In genomic region chr2:27315122-27315521, GRCh38 we compare ENCODE assay signal across 38 cellular contexts. TPM values are rescaled to one million over a fixed set of nuclear protein-coding genes. Genes with fewer than 3 reads are reported as not detected.
"Had no signal": no experiment of that assay in that cellular context is flagged by ENCODE, and none has a peak within 500 bp of the region (broad histone marks: within the 10 kb centered on the region; RNA-seq: fewer than 3 reads in every experiment).

No MANE protein-coding gene starts in this region.

- H3K27me3 ChIP-seq: adrenal gland, body of pancreas, esophagus muscularis mucosa, foreskin keratinocyte, gastroesophageal sphincter had no signal

- H3K4me1 Mint-ChIP-seq: activated CD4-positive, alpha-beta T cell treated with anti-CD3 and anti-CD28 coated beads for 36 hours; activated CD4-positive, alpha-beta T cell treated with anti-CD3 and anti-CD28 coated beads, Interleukin-2, amount 10 ng/mL, durations not matched to agents 24 days and 14 days; activated CD8-positive, alpha-beta memory T cell treated with anti-CD3 and anti-CD28 coated beads, Interleukin-2, amount 10 ng/mL, durations not matched to agents 7 days and 5 days; activated naive CD4-positive, alpha-beta T cell treated with anti-CD3 and anti-CD28 coated beads, Interleukin-2, amount 50 U/mL, for 24 hours; activated naive CD8-positive, alpha-beta T cell treated with anti-CD3 and anti-CD28 coated beads for 36 hours; activated naive CD8-positive, alpha-beta T cell treated with anti-CD3 and anti-CD28 coated beads, Interleukin-2, amount 50 U/mL, for 24 hours; T-helper 17 cell had no signal

- H3K27me3 Mint-ChIP-seq: activated CD4-positive, alpha-beta memory T cell treated with anti-CD3 and anti-CD28 coated beads for 36 hours; activated CD4-positive, alpha-beta T cell treated with anti-CD3 and anti-CD28 coated beads for 36 hours; activated CD4-positive, alpha-beta T cell treated with anti-CD3 and anti-CD28 coated beads, Interleukin-2, amount 10 ng/mL, durations not matched to agents 24 days and 14 days; activated CD8-positive, alpha-beta memory T cell treated with anti-CD3 and anti-CD28 coated beads, Interleukin-2, amount 10 ng/mL, durations not matched to agents 7 days and 5 days; activated naive CD4-positive, alpha-beta T cell treated with anti-CD3 and anti-CD28 coated beads, Interleukin-2, amount 50 U/mL, for 24 hours; activated naive CD8-positive, alpha-beta T cell treated with anti-CD3 and anti-CD28 coated beads for 36 hours; activated naive CD8-positive, alpha-beta T cell treated with anti-CD3 and anti-CD28 coated beads, Interleukin-2, amount 50 U/mL, for 24 hours; effector memory CD8-positive, alpha-beta T cell; T-helper 17 cell had no signal

- H3K9me3 Mint-ChIP-seq: activated CD4-positive, alpha-beta memory T cell treated with anti-CD3 and anti-CD28 coated beads for 36 hours; activated CD4-positive, alpha-beta T cell treated with anti-CD3 and anti-CD28 coated beads, Interleukin-2, amount 10 ng/mL, durations not matched to agents 24 days and 14 days; activated naive CD4-positive, alpha-beta T cell treated with anti-CD3 and anti-CD28 coated beads for 36 hours; activated naive CD4-positive, alpha-beta T cell treated with anti-CD3 and anti-CD28 coated beads, Interleukin-2, amount 50 U/mL, for 24 hours; activated naive CD8-positive, alpha-beta T cell treated with anti-CD3 and anti-CD28 coated beads for 36 hours; activated naive CD8-positive, alpha-beta T cell treated with anti-CD3 and anti-CD28 coated beads, Interleukin-2, amount 50 U/mL, for 24 hours; activated T-helper 1 cell treated with anti-CD3 and anti-CD28 coated beads, Interleukin-12 subunit alpha, Interleukin-12 subunit beta, Interleukin-2, Interleukin-4 antibody, amounts not matched to agents 30 ng/mL and 10 ng/mL and 1 ng/mL, durations not matched to agents 14 hours and 24 hours and 36 hours; activated T-helper 2 cell treated with anti-CD3 and anti-CD28 coated beads, Interferon-gamma antibody, Interleukin-2, Interleukin-4, amounts not matched to agents 10 μg/mL and 5 μg/mL and 100 μg/mL, durations not matched to agents 14 hours and 24 hours and 36 hours; effector memory CD8-positive, alpha-beta T cell; T-helper 2 cell treated with Interferon-gamma antibody and Interleukin-4, amounts not matched to agents 5 μg/mL and 100 μg/mL, for 36 hours had no signal

- FAIRE-seq: colon had no signal

- H3K4me3 Mint-ChIP-seq: activated CD4-positive, alpha-beta memory T cell treated with anti-CD3 and anti-CD28 coated beads for 36 hours; activated CD4-positive, alpha-beta T cell treated with anti-CD3 and anti-CD28 coated beads for 36 hours; activated CD4-positive, alpha-beta T cell treated with anti-CD3 and anti-CD28 coated beads, Interleukin-2, amount 10 ng/mL, durations not matched to agents 24 days and 14 days; activated CD8-positive, alpha-beta memory T cell treated with anti-CD3 and anti-CD28 coated beads, Interleukin-2, amount 10 ng/mL, durations not matched to agents 7 days and 5 days; activated CD8-positive, alpha-beta T cell treated with anti-CD3 and anti-CD28 coated beads, Interleukin-2, amount 10 ng/mL, durations not matched to agents 7 days and 5 days; activated naive CD4-positive, alpha-beta T cell treated with anti-CD3 and anti-CD28 coated beads for 36 hours; activated naive CD4-positive, alpha-beta T cell treated with anti-CD3 and anti-CD28 coated beads, Interleukin-2, amount 50 U/mL, for 24 hours; activated naive CD8-positive, alpha-beta T cell treated with anti-CD3 and anti-CD28 coated beads for 36 hours; activated naive CD8-positive, alpha-beta T cell treated with anti-CD3 and anti-CD28 coated beads, Interleukin-2, amount 50 U/mL, for 24 hours; activated T-helper 1 cell treated with anti-CD3 and anti-CD28 coated beads, Interleukin-12 subunit alpha, Interleukin-12 subunit beta, Interleukin-2, Interleukin-4 antibody, amounts not matched to agents 30 ng/mL and 10 ng/mL and 1 ng/mL, durations not matched to agents 14 hours and 24 hours and 36 hours; effector memory CD8-positive, alpha-beta T cell; T-helper 17 cell; T-helper 2 cell treated with Interferon-gamma antibody and Interleukin-4, amounts not matched to agents 5 μg/mL and 100 μg/mL, for 36 hours had no signal

- H3K9me3 ChIP-seq: adrenal gland, body of pancreas, esophagus muscularis mucosa, gastroesophageal sphincter had no signal

- H3K36me3 ChIP-seq: adrenal gland, WERI-Rb-1 had no signal

- H3K27ac ChIP-seq: adrenal gland, body of pancreas, esophagus muscularis mucosa, foreskin keratinocyte, gastroesophageal sphincter, WERI-Rb-1 had no signal

- ATAC-seq: activated CD4-positive, alpha-beta T cell treated with anti-CD3 and anti-CD28 coated beads for 36 hours; activated CD8-positive, alpha-beta memory T cell treated with anti-CD3 and anti-CD28 coated beads, Interleukin-2, amount 10 ng/mL, durations not matched to agents 7 days and 5 days; activated CD8-positive, alpha-beta T cell treated with anti-CD3 and anti-CD28 coated beads, Interleukin-2, amount 10 ng/mL, durations not matched to agents 7 days and 5 days; activated naive CD8-positive, alpha-beta T cell treated with anti-CD3 and anti-CD28 coated beads, Interleukin-2, amount 50 U/mL, for 24 hours; body of pancreas; effector memory CD8-positive, alpha-beta T cell; foreskin keratinocyte; gastroesophageal sphincter; T-helper 17 cell had no signal

- H3K4me1 ChIP-seq: adrenal gland, esophagus muscularis mucosa, foreskin keratinocyte, gastroesophageal sphincter had no signal

- H3K27ac Mint-ChIP-seq: activated CD4-positive, alpha-beta memory T cell treated with anti-CD3 and anti-CD28 coated beads for 36 hours; activated CD4-positive, alpha-beta T cell treated with anti-CD3 and anti-CD28 coated beads for 36 hours; activated CD4-positive, alpha-beta T cell treated with anti-CD3 and anti-CD28 coated beads, Interleukin-2, amount 10 ng/mL, durations not matched to agents 24 days and 14 days; activated CD8-positive, alpha-beta memory T cell treated with anti-CD3 and anti-CD28 coated beads, Interleukin-2, amount 10 ng/mL, durations not matched to agents 7 days and 5 days; activated CD8-positive, alpha-beta T cell treated with anti-CD3 and anti-CD28 coated beads, Interleukin-2, amount 10 ng/mL, durations not matched to agents 7 days and 5 days; activated naive CD4-positive, alpha-beta T cell treated with anti-CD3 and anti-CD28 coated beads for 36 hours; activated naive CD4-positive, alpha-beta T cell treated with anti-CD3 and anti-CD28 coated beads, Interleukin-2, amount 50 U/mL, for 24 hours; activated naive CD8-positive, alpha-beta T cell treated with anti-CD3 and anti-CD28 coated beads for 36 hours; activated naive CD8-positive, alpha-beta T cell treated with anti-CD3 and anti-CD28 coated beads, Interleukin-2, amount 50 U/mL, for 24 hours; activated T-helper 1 cell treated with anti-CD3 and anti-CD28 coated beads, Interleukin-12 subunit alpha, Interleukin-12 subunit beta, Interleukin-2, Interleukin-4 antibody, amounts not matched to agents 30 ng/mL and 10 ng/mL and 1 ng/mL, durations not matched to agents 14 hours and 24 hours and 36 hours; activated T-helper 2 cell treated with anti-CD3 and anti-CD28 coated beads, Interferon-gamma antibody, Interleukin-2, Interleukin-4, amounts not matched to agents 10 μg/mL and 5 μg/mL and 100 μg/mL, durations not matched to agents 14 hours and 24 hours and 36 hours; effector memory CD8-positive, alpha-beta T cell; T-helper 17 cell; T-helper 2 cell treated with Interferon-gamma antibody and Interleukin-4, amounts not matched to agents 5 μg/mL and 100 μg/mL, for 36 hours had no signal

- H3K4me3 ChIP-seq: adrenal gland, body of pancreas, esophagus muscularis mucosa, gastroesophageal sphincter had no signal

- DNase-seq: activated CD4-positive, alpha-beta memory T cell treated with anti-CD3 and anti-CD28 coated beads for 36 hours; activated CD4-positive, alpha-beta T cell treated with anti-CD3 and anti-CD28 coated beads for 36 hours; activated CD4-positive, alpha-beta T cell treated with anti-CD3 and anti-CD28 coated beads, Interleukin-2, amount 10 ng/mL, durations not matched to agents 24 days and 14 days; activated CD4-positive, CD25-positive, alpha-beta regulatory T cell; activated CD4-positive, CD25-positive, alpha-beta regulatory T cell treated with anti-CD3 and anti-CD28 coated beads, Interleukin-2, amount 50 U/mL, for 72 hours; activated CD8-positive, alpha-beta memory T cell treated with anti-CD3 and anti-CD28 coated beads, Interleukin-2, amount 10 ng/mL, durations not matched to agents 7 days and 5 days; activated CD8-positive, alpha-beta memory T cell treated with anti-CD3 and anti-CD28 coated beads, Interleukin-2, amount 50 U/mL, for 4 hours; activated CD8-positive, alpha-beta T cell treated with anti-CD3 and anti-CD28 coated beads, Interleukin-2, amount 10 ng/mL, durations not matched to agents 7 days and 5 days; activated effector memory CD4-positive, alpha-beta T cell treated with anti-CD3 and anti-CD28 coated beads, Interleukin-2, amount 50 U/mL, for 16 hours; activated naive CD4-positive, alpha-beta T cell treated with anti-CD3 and anti-CD28 coated beads for 36 hours; activated naive CD8-positive, alpha-beta T cell treated with anti-CD3 and anti-CD28 coated beads for 36 hours; activated naive CD8-positive, alpha-beta T cell treated with anti-CD3 and anti-CD28 coated beads, Interleukin-2, amount 50 U/mL, for 24 hours; activated T-cell treated with anti-CD3 and anti-CD28 coated beads, Interleukin-2, amount 50 U/mL, for 1 hour; activated T-cell treated with anti-CD3 and anti-CD28 coated beads, Interleukin-2, amount 50 U/mL, for 48 hours; adrenal gland; amygdala; aorta; body of pancreas; caudate nucleus; cortex of kidney; dermis blood vessel endothelial cell; effector CD4-positive, alpha-beta T cell; effector memory CD8-positive, alpha-beta T cell; erythroblast; foreskin keratinocyte; T-helper 1 cell; T-helper 17 cell; T1000; WERI-Rb-1 had no signal

RNA-seq across cellular contexts. Expression of gene TRIM54, which starts 32.9 kb away (rescaled TPM):
- total RNA-seq: activated CD4-positive, alpha-beta memory T cell treated with anti-CD3 and anti-CD28 coated beads for 36 hours; activated naive CD4-positive, alpha-beta T cell treated with anti-CD3 and anti-CD28 coated beads for 36 hours; chondrocyte; foreskin keratinocyte; T-helper 17 cell had no signal
- polyA plus RNA-seq: foreskin keratinocyte had no signal

RNA-seq across cellular contexts. Expression of gene DNAJC5G, which starts 39.9 kb away (rescaled TPM):
- total RNA-seq: activated CD4-positive, alpha-beta T cell treated with anti-CD3 and anti-CD28 coated beads for 36 hours; activated CD4-positive, alpha-beta T cell treated with anti-CD3 and anti-CD28 coated beads, Interleukin-2, amount 10 ng/mL, durations not matched to agents 24 days and 14 days; activated CD8-positive, alpha-beta memory T cell treated with anti-CD3 and anti-CD28 coated beads for 36 hours; activated CD8-positive, alpha-beta memory T cell treated with anti-CD3 and anti-CD28 coated beads, Interleukin-2, amount 10 ng/mL, durations not matched to agents 7 days and 5 days; activated CD8-positive, alpha-beta T cell treated with anti-CD3 and anti-CD28 coated beads, Interleukin-2, amount 10 ng/mL, durations not matched to agents 7 days and 5 days; activated naive CD4-positive, alpha-beta T cell treated with anti-CD3 and anti-CD28 coated beads for 36 hours; activated naive CD8-positive, alpha-beta T cell treated with anti-CD3 and anti-CD28 coated beads for 36 hours; activated T-helper 1 cell treated with anti-CD3 and anti-CD28 coated beads, Interleukin-12 subunit alpha, Interleukin-12 subunit beta, Interleukin-2, Interleukin-4 antibody, amounts not matched to agents 30 ng/mL and 10 ng/mL and 1 ng/mL, durations not matched to agents 14 hours and 24 hours and 36 hours; activated T-helper 2 cell treated with anti-CD3 and anti-CD28 coated beads, Interferon-gamma antibody, Interleukin-2, Interleukin-4, amounts not matched to agents 10 μg/mL and 5 μg/mL and 100 μg/mL, durations not matched to agents 14 hours and 24 hours and 36 hours; aorta; chondrocyte; foreskin keratinocyte; gastroesophageal sphincter; T-helper 17 cell had no signal
- polyA plus RNA-seq: foreskin keratinocyte had no signal
